In genomic region chr20:18079756-18080353, GRCh38 we compare ENCODE assay signal across 39 cellular contexts. TPM values are rescaled to one million over a fixed set of nuclear protein-coding genes. Genes with fewer than 3 reads are reported as not detected.
"Had no signal": no experiment of that assay in that cellular context is flagged by ENCODE, and none has a peak within 500 bp of the region (broad histone marks: within the 10 kb centered on the region; RNA-seq: fewer than 3 reads in every experiment).

No MANE protein-coding gene starts in this region.

- H3K4me1 ChIP-seq: adrenal gland had no signal

- FAIRE-seq: bronchial epithelial cell, TTC549 had no signal

- H3K36me3 ChIP-seq: adrenal gland, cardiac muscle cell had no signal

- H3K9me3 ChIP-seq: adrenal gland had no signal

- H3K27ac ChIP-seq: adrenal gland, cardiac muscle cell, VCaP had no signal

- H3K4me3 Mint-ChIP-seq: activated B cell treated with CpG ODN at 0.5 μM for 24 hours; activated CD4-positive, alpha-beta memory T cell treated with anti-CD3 and anti-CD28 coated beads for 36 hours; activated CD4-positive, alpha-beta T cell treated with anti-CD3 and anti-CD28 coated beads, Interleukin-2, amount 10 ng/mL, durations not matched to agents 24 days and 14 days; activated CD8-positive, alpha-beta memory T cell treated with anti-CD3 and anti-CD28 coated beads, Interleukin-2, amount 10 ng/mL, durations not matched to agents 7 days and 5 days; activated CD8-positive, alpha-beta T cell treated with anti-CD3 and anti-CD28 coated beads for 36 hours; activated naive CD4-positive, alpha-beta T cell treated with anti-CD3 and anti-CD28 coated beads for 36 hours; activated naive CD8-positive, alpha-beta T cell treated with anti-CD3 and anti-CD28 coated beads for 36 hours; activated T-cell treated with anti-CD3 and anti-CD28 coated beads, Interleukin-2, amount 50 U/mL, for 4 hours; activated T-cell treated with anti-CD3 and anti-CD28 coated beads, Interleukin-2, amount 50 U/mL, for 72 hours; activated T-helper 1 cell treated with anti-CD3 and anti-CD28 coated beads, Interleukin-12 subunit alpha, Interleukin-12 subunit beta, Interleukin-2, Interleukin-4 antibody, amounts not matched to agents 30 ng/mL and 10 ng/mL and 1 ng/mL, durations not matched to agents 14 hours and 24 hours and 36 hours; activated T-helper 17 cell treated with anti-CD3 and anti-CD28 coated beads, Interleukin-2, amount 50 U/mL, for 72 hours; brain; central memory CD8-positive, alpha-beta T cell; T-helper 1 cell treated with Interleukin-12 subunit alpha and Interleukin-12 subunit beta and Interleukin-4 antibody, amounts not matched to agents 30 μg/mL and 1 μg/mL, for 36 hours; T-helper 2 cell treated with Interferon-gamma antibody and Interleukin-4, amounts not matched to agents 5 μg/mL and 100 μg/mL, for 36 hours had no signal

- H3K4me3 ChIP-seq: adrenal gland, cardiac muscle cell had no signal

- H3K9me3 Mint-ChIP-seq: activated B cell treated with CpG ODN at 0.5 μM for 24 hours; activated CD4-positive, alpha-beta memory T cell treated with anti-CD3 and anti-CD28 coated beads for 36 hours; activated CD4-positive, alpha-beta T cell treated with anti-CD3 and anti-CD28 coated beads, Interleukin-2, amount 10 ng/mL, durations not matched to agents 24 days and 14 days; activated CD8-positive, alpha-beta T cell treated with anti-CD3 and anti-CD28 coated beads for 36 hours; activated naive CD4-positive, alpha-beta T cell treated with anti-CD3 and anti-CD28 coated beads for 36 hours; activated naive CD4-positive, alpha-beta T cell treated with anti-CD3 and anti-CD28 coated beads, Interleukin-2, amount 50 U/mL, for 72 hours; activated naive CD8-positive, alpha-beta T cell treated with anti-CD3 and anti-CD28 coated beads for 36 hours; activated T-cell treated with anti-CD3 and anti-CD28 coated beads, Interleukin-2, amount 50 U/mL, for 4 hours; activated T-cell treated with anti-CD3 and anti-CD28 coated beads, Interleukin-2, amount 50 U/mL, for 72 hours; activated T-helper 1 cell treated with anti-CD3 and anti-CD28 coated beads, Interleukin-12 subunit alpha, Interleukin-12 subunit beta, Interleukin-2, Interleukin-4 antibody, amounts not matched to agents 30 ng/mL and 10 ng/mL and 1 ng/mL, durations not matched to agents 14 hours and 24 hours and 36 hours; activated T-helper 17 cell treated with anti-CD3 and anti-CD28 coated beads, Interleukin-2, amount 50 U/mL, for 72 hours; brain; central memory CD8-positive, alpha-beta T cell; T-helper 1 cell treated with Interleukin-12 subunit alpha and Interleukin-12 subunit beta and Interleukin-4 antibody, amounts not matched to agents 30 μg/mL and 1 μg/mL, for 36 hours; T-helper 2 cell treated with Interferon-gamma antibody and Interleukin-4, amounts not matched to agents 5 μg/mL and 100 μg/mL, for 36 hours had no signal

- ATAC-seq: activated CD8-positive, alpha-beta memory T cell treated with anti-CD3 and anti-CD28 coated beads, Interleukin-2, amount 10 ng/mL, durations not matched to agents 7 days and 5 days; activated CD8-positive, alpha-beta T cell treated with anti-CD3 and anti-CD28 coated beads for 36 hours; activated naive CD4-positive, alpha-beta T cell treated with anti-CD3 and anti-CD28 coated beads, Interleukin-2, amount 50 U/mL, for 72 hours; activated T-cell treated with anti-CD3 and anti-CD28 coated beads, Interleukin-2, amount 50 U/mL, for 4 hours; activated T-cell treated with anti-CD3 and anti-CD28 coated beads, Interleukin-2, amount 50 U/mL, for 72 hours; activated T-helper 17 cell treated with anti-CD3 and anti-CD28 coated beads, Interleukin-2, amount 50 U/mL, for 72 hours had no signal

- DNase-seq: activated B cell treated with CpG ODN at 0.5 μM for 24 hours; activated CD4-positive, alpha-beta memory T cell treated with anti-CD3 and anti-CD28 coated beads for 36 hours; activated CD4-positive, alpha-beta T cell treated with anti-CD3 and anti-CD28 coated beads for 4 hours; activated CD4-positive, alpha-beta T cell treated with anti-CD3 and anti-CD28 coated beads, Interleukin-2, amount 10 ng/mL, durations not matched to agents 24 days and 14 days; activated CD4-positive, alpha-beta T cell treated with anti-CD3 and anti-CD28 coated beads, Interleukin-2, amount 50 U/mL, for 1 hour; activated CD4-positive, alpha-beta T cell treated with anti-CD3 and anti-CD28 coated beads, Interleukin-2, amount 50 U/mL, for 4 hours; activated CD4-positive, CD25-positive, alpha-beta regulatory T cell treated with anti-CD3 and anti-CD28 coated beads, Interleukin-2, amount 50 U/mL, for 72 hours; activated CD8-positive, alpha-beta memory T cell treated with anti-CD3 and anti-CD28 coated beads, Interleukin-2, amount 10 ng/mL, durations not matched to agents 7 days and 5 days; activated CD8-positive, alpha-beta T cell treated with anti-CD3 and anti-CD28 coated beads for 36 hours; activated effector memory CD4-positive, alpha-beta T cell treated with anti-CD3 and anti-CD28 coated beads, Interleukin-2, amount 50 U/mL, for 16 hours; activated gamma-delta T cell treated with Interleukin-2 at 50 U/mL for 16 hours; activated naive CD4-positive, alpha-beta T cell; activated naive CD4-positive, alpha-beta T cell treated with anti-CD3 and anti-CD28 coated beads for 36 hours; activated naive CD4-positive, alpha-beta T cell treated with anti-CD3 and anti-CD28 coated beads, Interleukin-2, amount 50 U/mL, for 16 hours; activated naive CD8-positive, alpha-beta T cell treated with anti-CD3 and anti-CD28 coated beads for 36 hours; activated T-cell treated with anti-CD3 and anti-CD28 coated beads for 4 hours; activated T-cell treated with anti-CD3 and anti-CD28 coated beads, Interleukin-2, amount 50 U/mL, for 1 hour; activated T-cell treated with anti-CD3 and anti-CD28 coated beads, Interleukin-2, amount 50 U/mL, for 4 hours; activated T-cell treated with anti-CD3 and anti-CD28 coated beads, Interleukin-2, amount 50 U/mL, for 72 hours; adrenal gland; amniotic stem cell; aorta; caudate nucleus; cerebellar nuclear complex; T-helper 1 cell; T-helper 2 cell; T-helper 9 cell had no signal

- H3K36me3 Mint-ChIP-seq: activated CD4-positive, alpha-beta memory T cell treated with anti-CD3 and anti-CD28 coated beads for 36 hours; activated CD8-positive, alpha-beta memory T cell treated with anti-CD3 and anti-CD28 coated beads, Interleukin-2, amount 10 ng/mL, durations not matched to agents 7 days and 5 days; activated naive CD4-positive, alpha-beta T cell treated with anti-CD3 and anti-CD28 coated beads, Interleukin-2, amount 50 U/mL, for 72 hours; activated naive CD8-positive, alpha-beta T cell treated with anti-CD3 and anti-CD28 coated beads for 36 hours; brain had no signal

- H3K27me3 ChIP-seq: adrenal gland, cardiac muscle cell had no signal

- H3K27ac Mint-ChIP-seq: activated B cell treated with CpG ODN at 0.5 μM for 24 hours; activated CD4-positive, alpha-beta memory T cell treated with anti-CD3 and anti-CD28 coated beads for 36 hours; activated CD4-positive, alpha-beta T cell treated with anti-CD3 and anti-CD28 coated beads, Interleukin-2, amount 10 ng/mL, durations not matched to agents 24 days and 14 days; activated CD8-positive, alpha-beta memory T cell treated with anti-CD3 and anti-CD28 coated beads, Interleukin-2, amount 10 ng/mL, durations not matched to agents 7 days and 5 days; activated CD8-positive, alpha-beta T cell treated with anti-CD3 and anti-CD28 coated beads for 36 hours; activated naive CD4-positive, alpha-beta T cell treated with anti-CD3 and anti-CD28 coated beads for 36 hours; activated naive CD4-positive, alpha-beta T cell treated with anti-CD3 and anti-CD28 coated beads, Interleukin-2, amount 50 U/mL, for 72 hours; activated naive CD8-positive, alpha-beta T cell treated with anti-CD3 and anti-CD28 coated beads for 36 hours; activated T-cell treated with anti-CD3 and anti-CD28 coated beads, Interleukin-2, amount 50 U/mL, for 72 hours; activated T-helper 1 cell treated with anti-CD3 and anti-CD28 coated beads, Interleukin-12 subunit alpha, Interleukin-12 subunit beta, Interleukin-2, Interleukin-4 antibody, amounts not matched to agents 30 ng/mL and 10 ng/mL and 1 ng/mL, durations not matched to agents 14 hours and 24 hours and 36 hours; activated T-helper 17 cell treated with anti-CD3 and anti-CD28 coated beads, Interleukin-2, amount 50 U/mL, for 72 hours; brain; T-helper 1 cell treated with Interleukin-12 subunit alpha and Interleukin-12 subunit beta and Interleukin-4 antibody, amounts not matched to agents 30 μg/mL and 1 μg/mL, for 36 hours; T-helper 2 cell treated with Interferon-gamma antibody and Interleukin-4, amounts not matched to agents 5 μg/mL and 100 μg/mL, for 36 hours had no signal

- H3K4me1 Mint-ChIP-seq: activated B cell treated with CpG ODN at 0.5 μM for 24 hours; activated CD4-positive, alpha-beta T cell treated with anti-CD3 and anti-CD28 coated beads, Interleukin-2, amount 10 ng/mL, durations not matched to agents 24 days and 14 days; activated CD8-positive, alpha-beta memory T cell treated with anti-CD3 and anti-CD28 coated beads, Interleukin-2, amount 10 ng/mL, durations not matched to agents 7 days and 5 days; activated naive CD8-positive, alpha-beta T cell treated with anti-CD3 and anti-CD28 coated beads for 36 hours; activated T-helper 17 cell treated with anti-CD3 and anti-CD28 coated beads, Interleukin-2, amount 50 U/mL, for 72 hours; brain; central memory CD8-positive, alpha-beta T cell had no signal

RNA-seq across cellular contexts. Expression of gene OVOL2, which starts 22.1 kb away (rescaled TPM):
- total RNA-seq: activated B cell treated with CpG ODN at 0.5 μM for 24 hours; activated CD4-positive, alpha-beta memory T cell treated with anti-CD3 and anti-CD28 coated beads for 36 hours; activated CD4-positive, alpha-beta T cell treated with anti-CD3 and anti-CD28 coated beads, Interleukin-2, amount 10 ng/mL, durations not matched to agents 24 days and 14 days; activated CD8-positive, alpha-beta memory T cell treated with anti-CD3 and anti-CD28 coated beads, Interleukin-2, amount 10 ng/mL, durations not matched to agents 7 days and 5 days; activated CD8-positive, alpha-beta T cell treated with anti-CD3 and anti-CD28 coated beads for 36 hours; activated naive CD4-positive, alpha-beta T cell treated with anti-CD3 and anti-CD28 coated beads for 36 hours; activated naive CD4-positive, alpha-beta T cell treated with anti-CD3 and anti-CD28 coated beads, Interleukin-2, amount 50 U/mL, for 72 hours; activated naive CD8-positive, alpha-beta T cell treated with anti-CD3 and anti-CD28 coated beads for 36 hours; activated T-cell treated with anti-CD3 and anti-CD28 coated beads, Interleukin-2, amount 50 U/mL, for 4 hours; activated T-helper 1 cell treated with anti-CD3 and anti-CD28 coated beads, Interleukin-12 subunit alpha, Interleukin-12 subunit beta, Interleukin-2, Interleukin-4 antibody, amounts not matched to agents 30 ng/mL and 10 ng/mL and 1 ng/mL, durations not matched to agents 14 hours and 24 hours and 36 hours; activated T-helper 17 cell treated with anti-CD3 and anti-CD28 coated beads, Interleukin-2, amount 50 U/mL, for 72 hours; adrenal gland; aorta; chondrocyte had no signal
